22 cellular contexts compared by ENCODE assay signal in genomic region chr21:43355196-43355924, GRCh38.
DNase-seq lines count a peak whose midpoint lies in the region; ATAC-seq and TF ChIP-seq lines count a peak whose summit lies in the region.
"Had no signal": no experiment of that assay in that cellular context is flagged by ENCODE, and none has a peak within 500 bp of the region (broad histone marks: within the 10 kb centered on the region; RNA-seq: fewer than 3 reads in every experiment).

No MANE protein-coding gene starts in this region.

- peak overlapping the region; percentile 37 for H3K4me3 Mint-ChIP-seq in type B pancreatic cell
- H3K4me3 Mint-ChIP-seq: CD8-positive, alpha-beta memory T cell; T-helper 17 cell had no signal

- TF ChIP-seq CTCF in cardiac muscle cell (IDR thresholded peaks at IDR 0.05; ENCODE audit: low read depth, low read length) (no peak), left ventricle myocardium inferior (IDR thresholded peaks at IDR 0.05; ENCODE audit: borderline replicate concordance) (no peak), type B pancreatic cell (conservative IDR thresholded peaks at IDR 0.05) (no peak), tibial artery (IDR thresholded peaks at IDR 0.05) (no peak), mucosa of descending colon (IDR thresholded peaks at IDR 0.05) (no peak)

- H3K27ac Mint-ChIP-seq in type B pancreatic cell: no peak overlapping the region
- H3K27ac Mint-ChIP-seq: T-helper 17 cell had no signal

- H3K4me1 ChIP-seq in cardiac muscle cell (ENCODE audit: low read depth) (peaks cover 5% of the 10 kb centered on the region), left ventricle myocardium inferior (peaks cover under 1% of the 10 kb centered on the region), tibial artery (no peaks in the 10 kb centered on the region), mucosa of descending colon (ENCODE audit: low read depth) (no peaks in the 10 kb centered on the region)
- H3K4me1 ChIP-seq: adrenal gland, gastrocnemius medialis, upper lobe of left lung had no signal

- H3K9ac ChIP-seq in SK-N-MC (ENCODE audit: insufficient read length): peak overlapping the region; percentile 23

- no peak for ATAC-seq in HG03432 (IDR thresholded peaks at IDR 0.05; ENCODE audit: unreplicated experiment)
- ATAC-seq in mucosa of descending colon: no peak
- ATAC-seq: left lobe of liver; stimulated activated naive CD8-positive, alpha-beta T cell treated with anti-CD3 and anti-CD28 coated beads, Interleukin-15, Interleukin-2, amounts not matched to agents 100 U/mL and 50 U/mL, for 24 hours; T-helper 17 cell had no signal

- intact Hi-C loops in left ventricle myocardium inferior (cut with micrococcal nuclease) (no loop called here), tibial artery (cut with DNase I; ENCODE audit: low total_unique reads) (no loop called here), mucosa of descending colon (cut with DNase I, micrococcal nuclease) (no loop called here)

- H3K9me3 ChIP-seq in cardiac muscle cell (ENCODE audit: low read depth) (no peaks in the 10 kb centered on the region), left ventricle myocardium inferior (replicated peaks) (no peaks in the 10 kb centered on the region), SK-N-MC (ENCODE audit: low read depth, low read length) (no peaks in the 10 kb centered on the region), tibial artery (no peaks in the 10 kb centered on the region), mucosa of descending colon (no peaks in the 10 kb centered on the region)
- H3K9me3 ChIP-seq: adrenal gland, gastrocnemius medialis, upper lobe of left lung had no signal

- no peaks in the 10 kb centered on the region for H3K36me3 ChIP-seq in cardiac muscle cell
- no peaks in the 10 kb centered on the region for H3K36me3 ChIP-seq in left ventricle myocardium inferior
- H3K36me3 ChIP-seq in SK-N-MC (ENCODE audit: insufficient read depth, low read length): no peaks in the 10 kb centered on the region
- no peaks in the 10 kb centered on the region for H3K36me3 ChIP-seq in tibial artery
- H3K36me3 ChIP-seq in mucosa of descending colon (ENCODE audit: low read depth): no peaks in the 10 kb centered on the region
- H3K36me3 ChIP-seq: adrenal gland, gastrocnemius medialis, upper lobe of left lung had no signal

- H3K36me3 Mint-ChIP-seq in type B pancreatic cell: no peaks in the 10 kb centered on the region
- H3K36me3 Mint-ChIP-seq: CD8-positive, alpha-beta memory T cell had no signal

- H3K4me3 ChIP-seq in cardiac muscle cell: no peak overlapping the region
- H3K4me3 ChIP-seq in left ventricle myocardium inferior: no peak overlapping the region
- peak overlapping the region; percentile 34; the same call in 1 of the 2 replicates for H3K4me3 ChIP-seq in SK-N-MC
- no peak overlapping the region for H3K4me3 ChIP-seq in tibial artery
- no peak overlapping the region for H3K4me3 ChIP-seq in mucosa of descending colon
- H3K4me3 ChIP-seq: adrenal gland, gastrocnemius medialis, upper lobe of left lung had no signal

- H3K27me3 ChIP-seq in cardiac muscle cell (no peaks in the 10 kb centered on the region), left ventricle myocardium inferior (ENCODE audit: low read depth) (no peaks in the 10 kb centered on the region), tibial artery (peaks cover 0 to 11% of the 10 kb centered on the region in 2 donors)
- H3K27me3 ChIP-seq: adrenal gland, gastrocnemius medialis, upper lobe of left lung had no signal

- peaks cover 38% of the 10 kb centered on the region for H3K4me1 Mint-ChIP-seq in type B pancreatic cell (ENCODE audit: unreplicated experiment)
- H3K4me1 Mint-ChIP-seq: CD8-positive, alpha-beta memory T cell had no signal

- H3K9me3 Mint-ChIP-seq in type B pancreatic cell: no peaks in the 10 kb centered on the region
- H3K9me3 Mint-ChIP-seq: CD8-positive, alpha-beta memory T cell had no signal

- DNase-seq in cardiac muscle cell (ENCODE audit: low read depth in 1 of 2, low spot score in 1 of 2) (no peak), left ventricle myocardium inferior (no peak), NCI-H1694 treated with DMSO at 0.1 percent for 48 hours (lab: John Stamatoyannopoulos, UW) (peak; percentile 81), SK-N-MC (ENCODE audit: low read depth, low spot score) (no peak), type B pancreatic cell (ENCODE audit: extremely low spot score, unreplicated experiment) (no peak), tibial artery (no peak), mucosa of descending colon (no peak)
- DNase-seq: activated CD4-positive, CD25-positive, alpha-beta regulatory T cell; activated effector memory CD4-positive, alpha-beta T cell treated with Interleukin-2 at 50 U/mL for 16 hours; adrenal gland; CD8-positive, alpha-beta memory T cell; erythroblast; gastrocnemius medialis; GF-D8; Kasumi-1; SIG-M5; stimulated activated CD4-positive, alpha-beta T cell treated with anti-CD3 and anti-CD28 coated beads, Interleukin-15, amount 100 ng/mL, for 24 hours; stimulated activated naive CD8-positive, alpha-beta T cell treated with anti-CD3 and anti-CD28 coated beads, Interleukin-15, Interleukin-2, amounts not matched to agents 100 U/mL and 50 U/mL, for 24 hours; T-helper 17 cell had no signal

- H3K27me3 Mint-ChIP-seq in type B pancreatic cell: no peaks in the 10 kb centered on the region

- H3K27ac ChIP-seq in cardiac muscle cell (peak overlapping the region; percentile 4), left ventricle myocardium inferior (replicated peaks) (no peak overlapping the region), SK-N-MC (peak overlapping the region; percentile 77), tibial artery (no peak overlapping the region)
- H3K27ac ChIP-seq: adrenal gland, gastrocnemius medialis, upper lobe of left lung had no signal

Comparison
In these comparisons a context has a peak if more than half of its experiments do, and no peak if none do; other contexts are left out.
1. H3K27ac ChIP-seq: peak in cardiac muscle cell (single experiment) and SK-N-MC (single experiment); none in left ventricle myocardium inferior (single experiment) and tibial artery (0 of 2).